In the genomic region with DNA sequence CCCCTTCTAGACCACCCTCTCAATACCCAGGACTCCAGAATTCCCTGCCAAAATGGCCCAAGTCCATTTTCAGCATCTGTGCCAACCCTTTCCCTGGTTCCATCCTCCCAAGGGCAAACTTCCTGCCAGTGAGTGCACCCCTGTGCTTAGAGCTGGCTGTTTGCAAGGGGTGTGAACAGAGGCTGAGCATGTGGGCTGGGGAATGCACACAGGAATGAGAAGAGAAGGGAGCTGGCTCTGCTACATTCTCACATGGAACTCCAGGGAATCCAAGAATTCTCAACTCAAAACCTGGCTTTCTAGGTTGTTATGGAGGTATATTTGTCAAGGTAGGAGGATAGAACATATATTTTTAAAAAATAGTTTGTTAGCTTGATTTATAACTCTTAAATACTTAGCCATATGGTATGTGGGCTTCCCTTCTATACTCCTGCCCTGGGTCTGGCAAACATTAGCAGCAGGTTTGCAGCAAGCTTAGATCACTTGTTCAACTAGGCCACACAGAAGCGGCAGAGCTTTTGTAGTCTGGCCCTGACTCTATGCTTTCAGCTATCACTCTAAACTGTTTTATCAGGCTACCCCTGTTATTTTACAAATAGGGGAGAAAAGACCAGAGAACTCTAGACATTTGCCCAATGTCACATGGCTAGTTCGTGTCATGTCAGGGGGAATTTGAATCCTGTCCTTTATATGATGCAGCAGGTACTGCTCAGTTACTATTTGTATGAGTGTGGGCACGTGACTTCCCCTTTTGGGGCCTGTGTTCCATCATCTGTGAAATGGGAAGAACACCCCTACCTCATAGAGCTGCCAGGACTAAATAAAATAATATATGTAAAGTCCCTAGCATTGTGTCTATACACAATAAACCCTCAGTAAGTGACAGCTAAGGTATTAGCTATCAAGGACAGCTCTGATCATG, we compare ENCODE assay signal across 1 cellular context.
TF ChIP-seq lines count a peak whose summit lies in the region.

No MANE protein-coding gene starts in this region.

TF ChIP-seq in SK-N-SH treated with all-trans-retinoic acid at 6 μM for 48 hours, 23 proteins besides CTCF, POLR2A, EP300 and RAD21 (continued from another document):
- TF ChIP-seq TSHZ2 (CRISPR knock-in tag; IDR thresholded peaks at IDR 0.05), result no peak
- TF ChIP-seq GLIS3 (CRISPR knock-in tag; IDR thresholded peaks at IDR 0.05), result no peak
